ENCODE assay signal across 10 cellular contexts in genomic region chr16:24543949-24544348, GRCh38. TPM values are rescaled to one million over a fixed set of nuclear protein-coding genes. Genes with fewer than 3 reads are reported as not detected.
DNase-seq lines count a peak whose midpoint lies in the region; ATAC-seq, FAIRE-seq and TF ChIP-seq lines count a peak whose summit lies in the region.
"Had no signal": no experiment of that assay in that cellular context is flagged by ENCODE, and none has a peak within 500 bp of the region (broad histone marks: within the 10 kb centered on the region; RNA-seq: fewer than 3 reads in every experiment).

No MANE protein-coding gene starts in this region.

- H3K4me2 ChIP-seq in MM.1S (ENCODE audit: low read depth, low read length) = peak overlapping the region; percentile 91; the same call in 1 of the 2 replicates

- no peaks in the 10 kb centered on the region for H3K27me3 ChIP-seq in CD8-positive, alpha-beta memory T cell (ENCODE audit: insufficient read depth, low read length, poor library complexity, severe bottlenecking)
- H3K27me3 ChIP-seq in MM.1S (replicated peaks; ENCODE audit: insufficient read depth, low read length) (no peaks in the 10 kb centered on the region), colonic mucosa (no peaks in the 10 kb centered on the region), suprapubic skin (no peaks in the 10 kb centered on the region), spleen (replicated peaks in 1 of 7) (no peaks in the 10 kb centered on the region)

- H2AFZ ChIP-seq in MM.1S (ENCODE audit: low read length) = no peak overlapping the region

- FAIRE-seq in urothelium cell line (lab: Jason Lieb, UNC) = no peak

- peaks cover 95% of the 10 kb centered on the region for H3K79me2 ChIP-seq in MM.1S (ENCODE audit: low read length)

- H3K27ac Mint-ChIP-seq in CD8-positive, alpha-beta memory T cell = peak overlapping the region in 4 of 8 donors; percentile 43 to 57 (median 52)
- no peak overlapping the region for H3K27ac Mint-ChIP-seq in neural crest cell (ENCODE audit: unreplicated experiment)

- ATAC-seq in GM18873 (IDR thresholded peaks at IDR 0.05; ENCODE audit: low FRiP score, unreplicated experiment) = no peak

- no peaks in the 10 kb centered on the region for H3K9me3 Mint-ChIP-seq in CD8-positive, alpha-beta memory T cell
- H3K9me3 Mint-ChIP-seq in neural crest cell = no peaks in the 10 kb centered on the region

- H3F3A ChIP-seq in MM.1S (ENCODE audit: insufficient read depth, low read length) = peaks cover 15% of the 10 kb centered on the region

- POLR2A ChIA-PET in CD8-positive, alpha-beta memory T cell (lab: Charles Lee) = no interaction called here

- DNase-seq in CD8-positive, alpha-beta memory T cell = no peak
- no peak for DNase-seq in MM.1S
- no peak for DNase-seq in colonic mucosa
- no peak for DNase-seq in neural crest cell (ENCODE audit: low read depth, low spot score)
- DNase-seq in urothelium cell line (ENCODE audit: low spot score) = no peak
- no peak for DNase-seq in suprapubic skin (ENCODE audit: low spot score in 2 of 2)
- no peak for DNase-seq in spleen
- DNase-seq: NCI-H774 had no signal

- no peaks in the 10 kb centered on the region for H3K9me3 ChIP-seq in CD8-positive, alpha-beta memory T cell (ENCODE audit: low read length)
- H3K9me3 ChIP-seq in MM.1S (replicated peaks; ENCODE audit: insufficient read depth, low read length) (no peaks in the 10 kb centered on the region), colonic mucosa (no peaks in the 10 kb centered on the region), suprapubic skin (no peaks in the 10 kb centered on the region), spleen (no peaks in the 10 kb centered on the region)

- H3K4me1 ChIP-seq in CD8-positive, alpha-beta memory T cell (ENCODE audit: insufficient read depth, low read length) = peaks cover 34% of the 10 kb centered on the region
- H3K4me1 ChIP-seq in MM.1S (ENCODE audit: low read length) (peaks cover 8% of the 10 kb centered on the region), colonic mucosa (no peaks in the 10 kb centered on the region), suprapubic skin (peaks cover 49% of the 10 kb centered on the region), spleen (peaks cover 27 to 88% (median 61%) of the 10 kb centered on the region in 6 donors)

- peak overlapping the region; percentile 54 to 99 (median 79) for H3K4me3 Mint-ChIP-seq in CD8-positive, alpha-beta memory T cell
- peak overlapping the region; percentile 98 for H3K4me3 Mint-ChIP-seq in neural crest cell

- H3K9ac ChIP-seq in MM.1S (ENCODE audit: low read length) = no peak overlapping the region
- H3K9ac ChIP-seq in colonic mucosa (ENCODE audit: low read depth in 2 of 2, low read length in 2 of 2) = no peak overlapping the region

- intact Hi-C loops in colonic mucosa (cut with DNase I) (loop anchor here (10.0 kb wide), 1 partner anchor 191 kb away; no protein-coding TSS in a partner anchor), spleen (cut with DNase I; ENCODE audit: low total_unique reads) (no loop called here)

- peaks cover 25% of the 10 kb centered on the region for H4K20me1 ChIP-seq in MM.1S (ENCODE audit: insufficient read depth, low read length)

- peaks cover 0 to 2% of the 10 kb centered on the region in 2 donors for H3K27me3 Mint-ChIP-seq in CD8-positive, alpha-beta memory T cell
- no peaks in the 10 kb centered on the region for H3K27me3 Mint-ChIP-seq in neural crest cell (ENCODE audit: low read depth)

- no peaks in the 10 kb centered on the region for H3K9me2 ChIP-seq in MM.1S (replicated peaks; ENCODE audit: insufficient read depth, low read length)

- no peak for TF ChIP-seq EP300 in suprapubic skin (IDR thresholded peaks at IDR 0.05)

- H3K36me3 ChIP-seq in CD8-positive, alpha-beta memory T cell (ENCODE audit: insufficient read depth, low read length) = peaks cover 9% of the 10 kb centered on the region
- H3K36me3 ChIP-seq in MM.1S (replicated peaks; ENCODE audit: insufficient read depth, low read length) = peaks cover 14% of the 10 kb centered on the region
- H3K36me3 ChIP-seq in colonic mucosa = no peaks in the 10 kb centered on the region
- peaks cover 29% of the 10 kb centered on the region for H3K36me3 ChIP-seq in suprapubic skin
- peaks cover 0 to 43% (median 20%) of the 10 kb centered on the region in 6 donors for H3K36me3 ChIP-seq in spleen

- no peak overlapping the region for H3K4me3 ChIP-seq in CD8-positive, alpha-beta memory T cell (ENCODE audit: low read length)
- no peak overlapping the region for H3K4me3 ChIP-seq in MM.1S (ENCODE audit: low read length)
- H3K4me3 ChIP-seq in colonic mucosa = no peak overlapping the region
- H3K4me3 ChIP-seq in suprapubic skin = no peak overlapping the region
- peak overlapping the region in 3 of 8 donors; percentile 18 to 82 (median 82) for H3K4me3 ChIP-seq in spleen

- peaks cover 54 to 84% (median 75%) of the 10 kb centered on the region in 3 donors for H3K4me1 Mint-ChIP-seq in CD8-positive, alpha-beta memory T cell
- H3K4me1 Mint-ChIP-seq in neural crest cell = peaks cover 49% of the 10 kb centered on the region

- CTCF ChIA-PET in CD8-positive, alpha-beta memory T cell (lab: Charles Lee) = no interaction called here

- 24% methylated on average over 2 of the region's 2 CpGs for WGBS in suprapubic skin
- 11 to 31% (median 18%) methylated on average over 2 of the region's 2 CpGs for WGBS in spleen, 5 donors

- H3K36me3 Mint-ChIP-seq in CD8-positive, alpha-beta memory T cell = peaks cover 6 to 69% (median 11%) of the 10 kb centered on the region in 3 donors
- peaks cover 18% of the 10 kb centered on the region for H3K36me3 Mint-ChIP-seq in neural crest cell (ENCODE audit: low read depth)

- no peak for TF ChIP-seq CTCF in MM.1S (IDR thresholded peaks at IDR 0.05; ENCODE audit: low read length)
- TF ChIP-seq CTCF in colonic mucosa (IDR thresholded peaks at IDR 0.05) = no peak
- no peak for TF ChIP-seq CTCF in neural crest cell (conservative IDR thresholded peaks at IDR 0.05)
- no peak for TF ChIP-seq CTCF in suprapubic skin (IDR thresholded peaks at IDR 0.05)
- no peak for TF ChIP-seq CTCF in spleen (IDR thresholded peaks at IDR 0.05 in 8 of 11, conservative IDR thresholded peaks at IDR 0.05 in 3 of 11)

- TF ChIP-seq POLR2A in suprapubic skin (IDR thresholded peaks at IDR 0.05) (no peak), spleen (IDR thresholded peaks at IDR 0.05) (no peak)

- no peak overlapping the region for H3K27ac ChIP-seq in CD8-positive, alpha-beta memory T cell (ENCODE audit: low read depth, low read length)
- no peak overlapping the region for H3K27ac ChIP-seq in MM.1S (ENCODE audit: low read length)
- H3K27ac ChIP-seq in colonic mucosa = peak overlapping the region; percentile 2
- H3K27ac ChIP-seq in suprapubic skin = no peak overlapping the region
- peak overlapping the region in 3 of 8 donors; percentile 12 to 99 (median 26) for H3K27ac ChIP-seq in spleen
- H3K27ac ChIP-seq: VCaP had no signal

RNA-seq across cellular contexts. Expression of gene RBBP6, which starts 4.6 kb away (rescaled TPM):
- 10 to 100 TPM; 61.9 to 66.0 TPM for total RNA-seq in CD8-positive, alpha-beta memory T cell
- 27.2 TPM for polyA plus RNA-seq in CD8-positive, alpha-beta memory T cell
- total RNA-seq in colonic mucosa (10 to 100 TPM; 34.7 to 39.0 TPM), neural crest cell (74.2 and 77.3 TPM in 2 replicates), suprapubic skin (100 to 1,000 TPM in 2 of 4 donors, 10 to 100 TPM in 2; 45.6 to 147 (median 101) TPM), spleen (10 to 100 TPM; 63.5 to 83.9 (median 72.7) TPM)
- 10 to 100 TPM; 34.3 to 39.1 (median 34.7) TPM for polyA plus RNA-seq in spleen
